In genomic region chr20:38165089-38165965, GRCh38 we compare ENCODE assay signal across 7 cellular contexts. TPM values are rescaled to one million over a fixed set of nuclear protein-coding genes. Genes with fewer than 3 reads are reported as not detected.
DNase-seq lines count a peak whose midpoint lies in the region; ATAC-seq and TF ChIP-seq lines count a peak whose summit lies in the region.

TSS of gene TGM2 (minus strand) at chr20:38165270. CDS start at chr20:38165198, 72 bp downstream.

- H4K20me1 ChIP-seq in fibroblast of lung (ENCODE audit: control insufficient read depth, extremely low read depth, insufficient read depth, low read length), result no peaks in the 10 kb centered on the region

- H3K4me1 ChIP-seq in fibroblast of lung (ENCODE audit: control insufficient read depth, extremely low read depth, insufficient read depth, low read length) (peaks cover 40% of the 10 kb centered on the region), transverse colon (peaks cover 5 to 29% (median 10%) of the 10 kb centered on the region in 4 donors)

- POLR2A ChIA-PET in naive thymus-derived CD8-positive, alpha-beta T cell (lab: Charles Lee), result no interaction called here

- no peaks in the 10 kb centered on the region for H3K27me3 ChIP-seq in fibroblast of lung (ENCODE audit: control insufficient read depth, insufficient read depth, low read length)
- no peaks in the 10 kb centered on the region for H3K27me3 ChIP-seq in transverse colon

- H3K27ac Mint-ChIP-seq in naive thymus-derived CD8-positive, alpha-beta T cell, result peak within 1 kb of the TSS in 1 of 10 donors; percentile 44

- DNase-seq in GM13977 (ENCODE audit: low spot score) (peak; percentile 84), NOMO-1 (lab: John Stamatoyannopoulos, UW; ENCODE audit: unreplicated experiment in 2 of 2) (peak; percentile 52 to 80), activated T-cell treated with anti-CD3 and anti-CD28 coated beads for 24 hours (ENCODE audit: low read depth) (peak; percentile 26), fibroblast of lung (ENCODE audit: low read depth in 2 of 2) (peak; percentile 73 to 78), transverse colon (peak; percentile 85)
- DNase-seq in naive thymus-derived CD8-positive, alpha-beta T cell, result peak in 5 of 10 donors; percentile 4 to 22 (median 7)

- WGBS in transverse colon (ENCODE audit: low coverage in 1 of 2), 2 donors, result 9% methylated on average over 46 of the region's 46 CpGs; no CpG with 5 or more reads in 1 of the 2 donors

- H3K4me2 ChIP-seq in fibroblast of lung (ENCODE audit: extremely low read depth, insufficient read depth, low read length), result peak within 1 kb of the TSS; percentile 94

- H3K4me3 ChIP-seq in fibroblast of lung (replicated peaks in 1 of 4; ENCODE audit: control extremely low read depth in 1 of 4, insufficient read depth in 1 of 4, low read depth in 3 of 4, low read length in 4 of 4), result peak within 1 kb of the TSS; percentile 53 to 69 (median 67)
- H3K4me3 ChIP-seq in transverse colon, result peak within 1 kb of the TSS; percentile 18 to 45 (median 34)

- no peak for TF ChIP-seq POLR2A in transverse colon (IDR thresholded peaks at IDR 0.05)

- intact Hi-C loops in transverse colon (cut with DNase I; ENCODE audit: low total_unique reads), result loop anchor here (2.0 to 5.0 kb wide), 2 partner anchors 91 to 108 kb away; no protein-coding TSS in a partner anchor

- no peaks in the 10 kb centered on the region for H3K36me3 Mint-ChIP-seq in naive thymus-derived CD8-positive, alpha-beta T cell

- H3K9me3 ChIP-seq in fibroblast of lung (ENCODE audit: control insufficient read depth, insufficient read depth, low read depth, low read length), result no peaks in the 10 kb centered on the region
- no peaks in the 10 kb centered on the region for H3K9me3 ChIP-seq in transverse colon

- H3K36me3 ChIP-seq in fibroblast of lung (ENCODE audit: control insufficient read depth, insufficient read depth, low read length) (peaks cover 4% of the 10 kb centered on the region), transverse colon (no peaks in the 10 kb centered on the region)

- TF ChIP-seq CTCF in GM13977 (IDR thresholded peaks at IDR 0.05; ENCODE audit: extremely low read depth, insufficient read depth, missing control alignments), result peak; percentile 87
- peak; percentile 75 to 76 for TF ChIP-seq CTCF in fibroblast of lung (conservative IDR thresholded peaks at IDR 0.05 in 1 of 2, IDR thresholded peaks at IDR 0.05 in 1 of 2; ENCODE audit: low read depth in 1 of 2, low read length in 2 of 2)
- peak; percentile 87 to 95 (median 88) for TF ChIP-seq CTCF in transverse colon (IDR thresholded peaks at IDR 0.05)

- peak within 1 kb of the TSS; percentile 69 for H3K27ac ChIP-seq in fibroblast of lung (ENCODE audit: insufficient read depth, low read length)
- peak within 1 kb of the TSS; percentile 27 to 72 (median 59) for H3K27ac ChIP-seq in transverse colon

- no peak for TF ChIP-seq EP300 in transverse colon (IDR thresholded peaks at IDR 0.05; ENCODE audit: low read depth)

- no peaks in the 10 kb centered on the region for H3K9me3 Mint-ChIP-seq in naive thymus-derived CD8-positive, alpha-beta T cell

- peak within 1 kb of the TSS; percentile 40 for H3K9ac ChIP-seq in fibroblast of lung (ENCODE audit: insufficient read depth, low read length)

- H3K4me3 Mint-ChIP-seq in naive thymus-derived CD8-positive, alpha-beta T cell, result peak within 1 kb of the TSS in 4 of 10 donors; percentile 10 to 45 (median 30)

- in situ Hi-C loops in GM13977 (cut with MboI; ENCODE audit: low pct_unique_long_range_greater_than_20kb, low sequenced_read_pairs, unreplicated experiment) (no loop called here), transverse colon (cut with MboI; ENCODE audit: low pct_ligation_motif_present in 1 of 4, low pct_unique_long_range_greater_than_20kb in 1 of 4, low sequenced_read_pairs in 3 of 4) (loop anchor here in 3 of 4 donors (10.0 to 25.0 kb wide), 3 partner anchors 91 to 103 kb away; no protein-coding TSS in a partner anchor)

- peaks cover 2 to 15% (median 7%) of the 10 kb centered on the region in 4 donors for H3K4me1 Mint-ChIP-seq in naive thymus-derived CD8-positive, alpha-beta T cell

- H3K27me3 Mint-ChIP-seq in naive thymus-derived CD8-positive, alpha-beta T cell, result peaks cover 13 to 41% (median 22%) of the 10 kb centered on the region in 5 donors

- H2AFZ ChIP-seq in fibroblast of lung (ENCODE audit: low read length), result peak within 1 kb of the TSS; percentile 22

- H3K79me2 ChIP-seq in fibroblast of lung (ENCODE audit: control insufficient read depth, insufficient read depth, low read length), result peaks cover 7% of the 10 kb centered on the region

- peak; percentile 57 for ATAC-seq in HG03025 (IDR thresholded peaks at IDR 0.05; ENCODE audit: low FRiP score, unreplicated experiment)
- ATAC-seq in naive thymus-derived CD8-positive, alpha-beta T cell, result peak; percentile 46 to 62

RNA-seq across cellular contexts. Expression of gene TGM2, which starts in this region (rescaled TPM):
- 58.6 and 103 TPM in 2 replicates for total RNA-seq in fibroblast of lung
- 129 and 238 TPM in 2 replicates for polyA plus RNA-seq in fibroblast of lung
- 135 and 254 TPM in 2 replicates for polyA plus RNA-seq in fibroblast of lung (2012)
- 160 and 334 TPM in 2 replicates for polyA minus RNA-seq in fibroblast of lung (ENCODE audit: low replicate concordance)
- not detected for total RNA-seq in naive thymus-derived CD8-positive, alpha-beta T cell
- not detected for polyA plus RNA-seq in naive thymus-derived CD8-positive, alpha-beta T cell
- total RNA-seq in transverse colon, result 10 to 100 TPM; 14.2 to 52.0 (median 21.7) TPM

Comparison
In these comparisons a context has a peak if more than half of its experiments do, and no peak if none do; other contexts are left out.
1. RNA of gene TGM2 (total RNA-seq): 58.6 to 103 TPM in fibroblast of lung and 14.2 to 52.0 TPM in transverse colon; not detected in naive thymus-derived CD8-positive, alpha-beta T cell; every median in the first group is over 10 times any median in the second.
2. RNA of gene TGM2 (polyA plus RNA-seq): 129 to 254 TPM in fibroblast of lung; not detected in naive thymus-derived CD8-positive, alpha-beta T cell; every median in the first group is over 100 times any median in the second.
3. Peak in ATAC-seq in naive thymus-derived CD8-positive, alpha-beta T cell; RNA of the gene not detected or under 1 TPM.
4. Peak in every context shown above with its lines, with median percentiles within 50 percentile points of each other: CTCF ChIP-seq.